ENCODE assay signal across 19 cellular contexts in the genomic region with DNA sequence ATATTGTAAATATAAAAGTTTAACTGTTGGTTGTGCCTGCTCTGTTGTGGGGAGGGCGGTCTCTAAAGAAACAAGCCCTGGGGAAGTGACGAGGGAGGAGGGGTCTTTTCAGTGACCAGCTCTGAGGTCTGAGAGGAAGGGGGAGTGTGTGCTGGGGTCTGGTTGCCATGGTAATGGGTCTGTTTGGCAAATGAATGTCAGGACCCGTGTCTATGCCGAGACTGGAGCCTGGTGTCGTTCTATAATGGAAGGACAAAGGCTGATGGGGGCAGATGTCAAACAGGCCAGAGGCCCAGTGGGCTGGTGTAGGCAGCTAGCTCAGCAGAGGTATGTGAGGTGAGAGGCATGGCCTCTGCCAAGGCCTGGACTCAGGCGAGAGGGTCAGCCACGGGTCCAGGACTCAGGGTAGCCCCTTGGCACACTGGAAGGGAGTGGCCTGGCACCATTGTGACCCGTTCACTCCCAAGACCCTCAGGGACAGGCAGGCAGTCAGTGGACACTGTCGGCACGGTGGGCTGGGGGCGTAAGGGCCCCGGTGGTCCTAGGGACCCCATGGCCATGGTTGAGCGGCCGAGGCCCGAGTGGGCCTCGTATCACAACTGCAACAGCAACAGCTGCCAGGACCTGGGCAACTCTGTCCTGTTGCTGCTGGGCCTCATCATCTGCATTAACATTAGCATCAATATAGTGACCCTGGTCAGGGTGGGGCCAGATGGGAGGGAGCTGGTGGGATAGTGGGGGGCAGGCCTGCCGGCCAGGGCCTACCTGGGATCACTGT. TPM values are rescaled to one million over a fixed set of nuclear protein-coding genes. Genes with fewer than 3 reads are reported as not detected.
DNase-seq lines count a peak whose midpoint lies in the region; FAIRE-seq and TF ChIP-seq lines count a peak whose summit lies in the region.
"Had no signal": no experiment of that assay in that cellular context is flagged by ENCODE, and none has a peak within 500 bp of the region (broad histone marks: within the 10 kb centered on the region; RNA-seq: fewer than 3 reads in every experiment).

A gene with protein sequence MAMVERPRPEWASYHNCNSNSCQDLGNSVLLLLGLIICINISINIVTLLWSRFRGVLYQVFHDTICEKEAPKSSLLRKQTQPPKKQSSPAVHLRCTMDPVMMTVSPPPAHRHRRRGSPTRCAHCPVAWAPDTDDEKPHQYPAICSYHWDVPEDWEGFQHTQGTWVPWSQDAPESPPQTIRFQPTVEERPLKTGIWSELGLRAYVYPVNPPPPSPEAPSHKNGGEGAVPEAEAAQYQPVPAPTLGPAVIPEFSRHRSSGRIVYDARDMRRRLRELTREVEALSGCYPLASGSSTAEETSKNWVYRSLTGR (plus strand): TSS at position 492 of the 778 bp plus-strand sequence. CDS start 61 bp downstream, at position 553.

- H3K36me3 Mint-ChIP-seq in nephron (ENCODE audit: low read depth) = peaks cover 11% of the 10 kb centered on the region

- no peak within 1 kb of the TSS for H3K27ac ChIP-seq in testis

- 79 to 81% methylated on average over 9 to 17 of the region's 17 CpGs for WGBS in testis, 2 donors

- H3K4me1 Mint-ChIP-seq in nephron = peaks cover 6% of the 10 kb centered on the region

- TF ChIP-seq POLR2A in testis (IDR thresholded peaks at IDR 0.05) = no peak

- no peak for TF ChIP-seq CTCF in nephron (IDR thresholded peaks at IDR 0.05; ENCODE audit: unreplicated experiment in 3 of 3)
- TF ChIP-seq CTCF in testis (IDR thresholded peaks at IDR 0.05) = no peak

- H3K4me1 ChIP-seq in testis = no peaks in the 10 kb centered on the region

- no peaks in the 10 kb centered on the region for H3K27me3 ChIP-seq in testis

- no peaks in the 10 kb centered on the region for H3K36me3 ChIP-seq in testis (ENCODE audit: low read depth, missing control alignments)

- no peaks in the 10 kb centered on the region for H3K9me3 ChIP-seq in testis

- no peak within 1 kb of the TSS for H3K4me3 Mint-ChIP-seq in nephron
- H3K4me3 Mint-ChIP-seq: CD8-positive, alpha-beta T cell had no signal

- DNase-seq in SK-N-DZ (ENCODE audit: low spot score) (peak; percentile 68), ecto neural progenitor cell (ENCODE audit: low spot score) (peak; percentile 77), testis (no peak), amygdala (lab: John Stamatoyannopoulos, UW) (no peak), AG08395 (ENCODE audit: low spot score) (no peak), RCC 7860 (ENCODE audit: low spot score) (no peak)
- DNase-seq: CD8-positive, alpha-beta T cell; DMS79 treated with DMSO at 0.1 percent for 48 hours; Karpas-422; MM.1S; NCI-H1105; NCI-H187; NCI-H446 had no signal

- intact Hi-C loops in testis (cut with DNase I; ENCODE audit: low total_unique reads) = no loop called here

- no peak within 1 kb of the TSS for H3K4me3 ChIP-seq in testis

- H3K27me3 Mint-ChIP-seq in nephron (ENCODE audit: low read depth) = peaks cover 4% of the 10 kb centered on the region

- no peaks in the 10 kb centered on the region for H3K9me3 Mint-ChIP-seq in nephron
- H3K9me3 Mint-ChIP-seq: CD8-positive, alpha-beta T cell had no signal

- FAIRE-seq in RCC 7860 (lab: Jason Lieb, UNC) = no peak
- FAIRE-seq: D721Med, G401.6, GM12891 had no signal

- peak within 1 kb of the TSS in 2 of 3 experiments; percentile 40 to 78 for H3K27ac Mint-ChIP-seq in nephron
- H3K27ac Mint-ChIP-seq: CD8-positive, alpha-beta T cell had no signal

RNA-seq across cellular contexts. Expression of the gene that starts here (rescaled TPM):
- polyA plus RNA-seq in SK-N-DZ (2014; cell fraction: cytosol; rRNA removed) = not detected in 2 replicates
- polyA plus RNA-seq in SK-N-DZ (2014; cell fraction: nucleus; rRNA removed) = 0.51 TPM in 1 of 2 replicates, not detected in the other
- 10 to 100 TPM in 1 of 2 donors, 1 to 10 TPM in 1; 8.5 to 18.7 TPM for total RNA-seq in testis
- 67.7 TPM for polyA plus RNA-seq in testis (ENCODE audit: insufficient read depth, low read depth, low replicate concordance)
- total RNA-seq: CD8-positive, alpha-beta T cell had no signal
- polyA plus RNA-seq: AG04450, BJ had no signal

Comparison
In these comparisons a context has a peak if more than half of its experiments do, and no peak if none do; other contexts are left out.
1. DNase-seq: peak in SK-N-DZ (single experiment) and ecto neural progenitor cell (single experiment); none in testis (single experiment), amygdala (0 of 56), AG08395 (single experiment) and RCC 7860 (single experiment).